Comparison of ENCODE assay signal across 22 cellular contexts in the genomic region with DNA sequence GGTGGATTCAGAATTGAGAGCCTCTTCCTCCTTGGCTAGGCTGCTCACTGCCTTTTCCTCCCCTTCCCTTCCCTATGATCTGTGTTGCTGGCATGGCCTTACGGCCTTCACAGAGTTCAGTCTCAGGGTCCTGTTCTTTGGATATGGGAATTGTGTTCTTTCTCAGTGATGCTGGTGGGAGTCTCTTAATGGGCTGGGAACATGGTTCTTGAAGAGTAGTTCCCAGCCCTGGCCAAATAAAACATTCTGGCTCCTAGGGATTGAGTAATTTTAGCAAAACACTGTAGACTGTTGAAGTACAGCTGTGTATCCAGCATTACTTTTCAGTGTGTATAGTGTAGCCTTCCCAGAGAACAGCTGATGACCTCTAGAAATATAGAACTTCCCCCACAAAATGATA. TPM values are rescaled to one million over a fixed set of nuclear protein-coding genes. Genes with fewer than 3 reads are reported as not detected.
DNase-seq lines count a peak whose midpoint lies in the region; ATAC-seq and TF ChIP-seq lines count a peak whose summit lies in the region.
"Had no signal": no experiment of that assay in that cellular context is flagged by ENCODE, and none has a peak within 500 bp of the region (broad histone marks: within the 10 kb centered on the region; RNA-seq: fewer than 3 reads in every experiment).

No MANE protein-coding gene starts in this region.

- 56% methylated on average over 1 of the region's 1 CpG; no CpG with 5 or more reads in 1 of the 2 donors for WGBS in gastroesophageal sphincter (ENCODE audit: low coverage in 1 of 2), 2 donors

- ATAC-seq in Right ventricle myocardium inferior (peak; percentile 96), gastroesophageal sphincter (peak; percentile 50), sciatic nerve (peak; percentile 98), HG02588 (IDR thresholded peaks at IDR 0.05; ENCODE audit: unreplicated experiment) (no peak), HG02642 (IDR thresholded peaks at IDR 0.05; ENCODE audit: poor library complexity, unreplicated experiment) (no peak), HG02973 (IDR thresholded peaks at IDR 0.05; ENCODE audit: unreplicated experiment) (no peak)
- ATAC-seq: CD8-positive, alpha-beta T cell; Panc1 had no signal

- H3K27me3 ChIP-seq in gastroesophageal sphincter, result no peaks in the 10 kb centered on the region
- H3K27me3 ChIP-seq: hepatocyte, neural progenitor cell, SJSA1, suprapubic skin had no signal

- no peak for TF ChIP-seq POLR2A in gastroesophageal sphincter (IDR thresholded peaks at IDR 0.05)

- TF ChIP-seq CTCF in gastroesophageal sphincter (IDR thresholded peaks at IDR 0.05), result no peak

- DNase-seq in Right ventricle myocardium inferior (ENCODE audit: missing footprints), result no peak
- DNase-seq in cardiac septum (ENCODE audit: low spot score), result no peak
- no peak for DNase-seq in sciatic nerve (ENCODE audit: low spot score)
- DNase-seq in DMS79 (lab: John Stamatoyannopoulos, UW), result no peak
- DNase-seq: activated CD4-positive, alpha-beta T cell treated with anti-CD3 and anti-CD28 coated beads for 4 hours; CD8-positive, alpha-beta T cell; GDM1; immature natural killer cell; NCI-H2107; NK-92 treated with Interleukin-12 subunit alpha and Interleukin-12 subunit beta, amount 100 ng/mL, for 24 hours; stimulated activated CD4-positive, alpha-beta T cell treated with anti-CD3 and anti-CD28 coated beads, Interleukin-15, amount 100 ng/mL, for 24 hours had no signal

- H3K27ac ChIP-seq in gastroesophageal sphincter, result peak overlapping the region in 3 of 4 donors; percentile 13 to 41 (median 31)
- H3K27ac ChIP-seq: 22Rv1, hepatocyte, neural progenitor cell, prostate gland, SJSA1, suprapubic skin had no signal

- H3K4me3 ChIP-seq in gastroesophageal sphincter, result no peak overlapping the region
- H3K4me3 ChIP-seq: hepatocyte, neural progenitor cell, prostate gland, SJSA1, suprapubic skin had no signal

- H3K4me1 ChIP-seq in gastroesophageal sphincter, result peaks cover 0 to 14% (median 0%) of the 10 kb centered on the region in 3 donors
- H3K4me1 ChIP-seq: neural progenitor cell, prostate gland, SJSA1, suprapubic skin had no signal

- no peaks in the 10 kb centered on the region for H3K9me3 ChIP-seq in gastroesophageal sphincter
- H3K9me3 ChIP-seq: prostate gland, SJSA1, suprapubic skin had no signal

- no peak for TF ChIP-seq EP300 in gastroesophageal sphincter (IDR thresholded peaks at IDR 0.05)

- no peaks in the 10 kb centered on the region for H3K36me3 ChIP-seq in gastroesophageal sphincter
- H3K36me3 ChIP-seq: neural progenitor cell, prostate gland, SJSA1, suprapubic skin had no signal

- intact Hi-C loops in Right ventricle myocardium inferior (cut with DNase I) (no loop called here), cardiac septum (cut with DNase I) (no loop called here), sciatic nerve (cut with DNase I) (no loop called here)

RNA-seq across cellular contexts. Expression of gene FILIP1L, which starts 22.6 kb away (rescaled TPM):
- total RNA-seq in Right ventricle myocardium inferior (41.3 TPM), cardiac septum (120 TPM), gastroesophageal sphincter (100 to 1,000 TPM; 113 to 149 (median 122) TPM), sciatic nerve (36.2 TPM)

Comparison
In these comparisons a context has a peak if more than half of its experiments do, and no peak if none do; other contexts are left out.
1. ATAC-seq: peak in Right ventricle myocardium inferior (single experiment), gastroesophageal sphincter (single experiment) and sciatic nerve (single experiment); none in HG02588 (single experiment), HG02642 (single experiment) and HG02973 (single experiment).